Comparison of ENCODE assay signal across 8 cellular contexts in genomic region chr6:165889636-165890403, GRCh38.
A peak's percentile ranks its signal among the peaks of the same experiment; 100 is the strongest.
DNase-seq lines count a peak whose midpoint lies in the region; ATAC-seq and TF ChIP-seq lines count a peak whose summit lies in the region.

No MANE protein-coding gene starts in this region.

- H3K9me3 ChIP-seq in Peyer's patch (no peaks in the 10 kb centered on the region), heart right ventricle (peaks cover 0 to 16% (median 5%) of the 10 kb centered on the region in 11 donors), testis (no peaks in the 10 kb centered on the region)

- H3K4me1 ChIP-seq in Peyer's patch (no peaks in the 10 kb centered on the region), heart right ventricle (no peaks in the 10 kb centered on the region), testis (no peaks in the 10 kb centered on the region)

- intact Hi-C loops in activated CD4-positive, alpha-beta memory T cell treated with anti-CD3 and anti-CD28 coated beads for 36 hours (cut with micrococcal nuclease), result loop anchor here (10.0 kb wide), 1 partner anchor 495 kb away; the partner anchor contains the start of gene MPC1
- intact Hi-C loops in heart right ventricle (cut with DNase I), result loop anchor here in 7 of 10 donors (1.0 to 10.0 kb wide), 6 partner anchors 95 to 515 kb away; no protein-coding TSS in a partner anchor
- intact Hi-C loops in testis (cut with DNase I; ENCODE audit: low total_unique reads), result loop anchor here (5.0 kb wide), 2 partner anchors 202 to 217 kb away; no protein-coding TSS in a partner anchor

- POLR2A ChIA-PET in activated CD4-positive, alpha-beta memory T cell treated with anti-CD3 and anti-CD28 coated beads for 36 hours (lab: Charles Lee), result no interaction called here
- POLR2A ChIA-PET in activated CD4-positive, alpha-beta memory T cell treated with anti-CD3 and anti-CD28 coated beads, Interleukin-2, amount 10 ng/mL, durations not matched to agents 7 days and 5 days (lab: Charles Lee), result no interaction called here

- peak in 4 of 6 experiments; percentile 20 to 38 (median 36) for TF ChIP-seq CTCF in Peyer's patch (IDR thresholded peaks at IDR 0.05)
- peak; percentile 19 to 71 (median 58) for TF ChIP-seq CTCF in heart right ventricle (IDR thresholded peaks at IDR 0.05)
- TF ChIP-seq CTCF in testis (IDR thresholded peaks at IDR 0.05), result peak; percentile 45 to 64 (median 48)

- H3K4me3 Mint-ChIP-seq in activated CD4-positive, alpha-beta memory T cell treated with anti-CD3 and anti-CD28 coated beads for 36 hours, result no peak overlapping the region
- H3K4me3 Mint-ChIP-seq in activated CD4-positive, alpha-beta memory T cell treated with anti-CD3 and anti-CD28 coated beads, Interleukin-2, amount 10 ng/mL, durations not matched to agents 7 days and 5 days, result no peak overlapping the region

- H3K4me1 Mint-ChIP-seq in activated CD4-positive, alpha-beta memory T cell treated with anti-CD3 and anti-CD28 coated beads for 36 hours (ENCODE audit: low read depth), result peaks cover 3% of the 10 kb centered on the region
- peaks cover 2% of the 10 kb centered on the region for H3K4me1 Mint-ChIP-seq in activated CD4-positive, alpha-beta memory T cell treated with anti-CD3 and anti-CD28 coated beads, Interleukin-2, amount 10 ng/mL, durations not matched to agents 7 days and 5 days

- H3K9me3 Mint-ChIP-seq in activated CD4-positive, alpha-beta memory T cell treated with anti-CD3 and anti-CD28 coated beads for 36 hours, result peaks cover 4% of the 10 kb centered on the region
- no peaks in the 10 kb centered on the region for H3K9me3 Mint-ChIP-seq in activated CD4-positive, alpha-beta memory T cell treated with anti-CD3 and anti-CD28 coated beads, Interleukin-2, amount 10 ng/mL, durations not matched to agents 7 days and 5 days

- 13 to 17% methylated on average over 7 of the region's 7 CpGs for WGBS in heart right ventricle, 2 donors
- WGBS in testis, 2 donors, result 16 to 34% methylated on average over 7 of the region's 7 CpGs

- H3K36me3 ChIP-seq in Peyer's patch (no peaks in the 10 kb centered on the region), heart right ventricle (no peaks in the 10 kb centered on the region), testis (ENCODE audit: low read depth, missing control alignments) (no peaks in the 10 kb centered on the region)

- H3K27ac Mint-ChIP-seq in activated CD4-positive, alpha-beta memory T cell treated with anti-CD3 and anti-CD28 coated beads for 36 hours, result no peak overlapping the region
- H3K27ac Mint-ChIP-seq in activated CD4-positive, alpha-beta memory T cell treated with anti-CD3 and anti-CD28 coated beads, Interleukin-2, amount 10 ng/mL, durations not matched to agents 7 days and 5 days, result no peak overlapping the region

- H3K36me3 Mint-ChIP-seq in activated CD4-positive, alpha-beta memory T cell treated with anti-CD3 and anti-CD28 coated beads for 36 hours, result no peaks in the 10 kb centered on the region
- H3K36me3 Mint-ChIP-seq in activated CD4-positive, alpha-beta memory T cell treated with anti-CD3 and anti-CD28 coated beads, Interleukin-2, amount 10 ng/mL, durations not matched to agents 7 days and 5 days (ENCODE audit: low read depth), result no peaks in the 10 kb centered on the region

- H3K27ac ChIP-seq in Peyer's patch, result no peak overlapping the region
- H3K27ac ChIP-seq in heart right ventricle, result no peak overlapping the region
- no peak overlapping the region for H3K27ac ChIP-seq in testis

- CTCF ChIA-PET in activated CD4-positive, alpha-beta memory T cell treated with anti-CD3 and anti-CD28 coated beads for 36 hours (lab: Charles Lee), result interaction anchor here (0.6 to 5.3 kb wide), 3 partner anchors 193 to 216 kb away, joined by 3 to 23 read pairs (median 3); no protein-coding TSS in a partner anchor
- CTCF ChIA-PET in activated CD4-positive, alpha-beta memory T cell treated with anti-CD3 and anti-CD28 coated beads, Interleukin-2, amount 10 ng/mL, durations not matched to agents 7 days and 5 days (lab: Charles Lee), result interaction anchor here (1.0 to 1.5 kb wide), 2 partner anchors 207 to 216 kb away, joined by 5 to 7 read pairs; no protein-coding TSS in a partner anchor

- ATAC-seq in heart right ventricle (peak; percentile 18 to 71 (median 48)), GM18511 (IDR thresholded peaks at IDR 0.05; ENCODE audit: unreplicated experiment) (no peak)

- no peak overlapping the region for H3K4me3 ChIP-seq in Peyer's patch
- no peak overlapping the region for H3K4me3 ChIP-seq in heart right ventricle
- H3K4me3 ChIP-seq in testis, result no peak overlapping the region

- H3K27me3 ChIP-seq in Peyer's patch, result no peaks in the 10 kb centered on the region
- peaks cover 0 to 23% (median 11%) of the 10 kb centered on the region in 7 donors for H3K27me3 ChIP-seq in heart right ventricle
- no peaks in the 10 kb centered on the region for H3K27me3 ChIP-seq in testis

- peak; percentile 28 for DNase-seq in activated CD4-positive, alpha-beta memory T cell treated with anti-CD3 and anti-CD28 coated beads for 36 hours
- no peak for DNase-seq in activated CD4-positive, alpha-beta memory T cell treated with anti-CD3 and anti-CD28 coated beads, Interleukin-2, amount 10 ng/mL, durations not matched to agents 7 days and 5 days
- DNase-seq in Peyer's patch (no peak), heart right ventricle (peak in 1 of 2 donors; percentile 25), testis (peak; percentile 66), NK-92 (lab: John Stamatoyannopoulos, UW; ENCODE audit: unreplicated experiment) (no peak), DMS153 (lab: John Stamatoyannopoulos, UW) (no peak)

- no peak for TF ChIP-seq POLR2A in Peyer's patch (IDR thresholded peaks at IDR 0.05)
- TF ChIP-seq POLR2A in testis (IDR thresholded peaks at IDR 0.05), result no peak

- peaks cover 5% of the 10 kb centered on the region for H3K27me3 Mint-ChIP-seq in activated CD4-positive, alpha-beta memory T cell treated with anti-CD3 and anti-CD28 coated beads for 36 hours
- H3K27me3 Mint-ChIP-seq in activated CD4-positive, alpha-beta memory T cell treated with anti-CD3 and anti-CD28 coated beads, Interleukin-2, amount 10 ng/mL, durations not matched to agents 7 days and 5 days, result peaks cover 2% of the 10 kb centered on the region

Comparison
In these comparisons a context has a peak if more than half of its experiments do, and no peak if none do; other contexts are left out.
1. DNase-seq: peak in activated CD4-positive, alpha-beta memory T cell treated with anti-CD3 and anti-CD28 coated beads for 36 hours (single experiment) and testis (single experiment); none in activated CD4-positive, alpha-beta memory T cell treated with anti-CD3 and anti-CD28 coated beads, Interleukin-2, amount 10 ng/mL, durations not matched to agents 7 days and 5 days (single experiment), Peyer's patch (0 of 3), NK-92 (single experiment) and DMS153 (single experiment).
2. Peak in every context shown above with its lines, with median percentiles within 50 percentile points of each other: CTCF ChIP-seq.